ENCODE assay signal across 9 cellular contexts in genomic region chr7:2802504-2803341, GRCh38. TPM values are rescaled to one million over a fixed set of nuclear protein-coding genes. Genes with fewer than 3 reads are reported as not detected.
DNase-seq lines count a peak whose midpoint lies in the region; ATAC-seq and TF ChIP-seq lines count a peak whose summit lies in the region.
"Had no signal": no experiment of that assay in that cellular context is flagged by ENCODE, and none has a peak within 500 bp of the region (broad histone marks: within the 10 kb centered on the region; RNA-seq: fewer than 3 reads in every experiment).

No MANE protein-coding gene starts in this region.

- H3K27ac ChIP-seq in IMR-90 (ENCODE audit: insufficient read depth, low read length): peak overlapping the region; percentile 97
- peak overlapping the region; percentile 97 for H3K27ac ChIP-seq in VCaP
- H3K27ac ChIP-seq in thoracic aorta: peak overlapping the region; percentile 36 to 67

- H2AFZ ChIP-seq in IMR-90 (replicated peaks; ENCODE audit: low read length, poor library complexity): peak overlapping the region; percentile 79

- H3K4me2 ChIP-seq in IMR-90 (ENCODE audit: low read depth, low read length): peak overlapping the region; percentile 88

- H2AK5ac ChIP-seq in IMR-90 (ENCODE audit: low read depth, low read length): peak overlapping the region; percentile 97

- H2AK9ac ChIP-seq in IMR-90 (replicated peaks; ENCODE audit: low read depth, low read length, poor library complexity): peak overlapping the region; percentile 97

- H3K79me1 ChIP-seq in IMR-90 (ENCODE audit: low read depth in 1 of 2, low read length in 2 of 2): peaks cover 43 to 71% of the 10 kb centered on the region in 2 experiments

- peak overlapping the region; percentile 97 for H4K91ac ChIP-seq in IMR-90 (ENCODE audit: insufficient read depth, low read depth, low read length)

- DNase-seq in IMR-90 (peak; percentile 72), hepatic stellate cell (ENCODE audit: low spot score) (peak; percentile 27), thoracic aorta (ENCODE audit: low spot score) (no peak), NCI-H774 (lab: John Stamatoyannopoulos, UW) (no peak)
- DNase-seq in activated CD4-positive, alpha-beta T cell treated with anti-CD3 and anti-CD28 coated beads for 48 hours: no peak
- DNase-seq: activated naive CD4-positive, alpha-beta T cell had no signal

- no peaks in the 10 kb centered on the region for H3K36me3 ChIP-seq in IMR-90 (ENCODE audit: control insufficient read depth, insufficient read depth, low read length)
- H3K36me3 ChIP-seq in thoracic aorta: no peaks in the 10 kb centered on the region

- H3K4me1 ChIP-seq in IMR-90 (ENCODE audit: control insufficient read depth, insufficient read depth, low read length): peaks cover 23% of the 10 kb centered on the region
- peaks cover 16 to 35% of the 10 kb centered on the region in 2 donors for H3K4me1 ChIP-seq in thoracic aorta (ENCODE audit: control insufficient read depth in 1 of 2, low read depth in 2 of 2)

- H3K14ac ChIP-seq in IMR-90 (replicated peaks; ENCODE audit: low read depth, low read length): peak overlapping the region; percentile 97

- H2BK15ac ChIP-seq in IMR-90 (ENCODE audit: low read depth, low read length): peak overlapping the region; percentile 98

- in situ Hi-C loops in IMR-90 (cut with MboI; ENCODE audit: low sequenced_read_pairs): no loop called here

- H3K9me3 ChIP-seq in IMR-90 (ENCODE audit: control insufficient read depth, insufficient read depth, low read length) (no peaks in the 10 kb centered on the region), thoracic aorta (no peaks in the 10 kb centered on the region)

- H3K56ac ChIP-seq in IMR-90 (ENCODE audit: extremely low read depth, insufficient read depth, low read length): peak overlapping the region; percentile 97

- ATAC-seq in IMR-90 (ENCODE audit: low read depth) (peak; percentile 50), thoracic aorta (ENCODE audit: insufficient number of reproducible peaks, low FRiP score, low read depth) (no peak), HG03457 (IDR thresholded peaks at IDR 0.05; ENCODE audit: unreplicated experiment) (no peak), HG02610 (IDR thresholded peaks at IDR 0.05; ENCODE audit: unreplicated experiment) (no peak)

- H3K9ac ChIP-seq in IMR-90 (ENCODE audit: low read depth, low read length): peak overlapping the region; percentile 77

- peak overlapping the region; percentile 94 for H2BK20ac ChIP-seq in IMR-90 (ENCODE audit: low read depth, low read length)

- 13% methylated on average over 6 of the region's 28 CpGs; no CpG with 5 or more reads in 1 of the 2 experiments for WGBS in IMR-90 (ENCODE audit: extremely low coverage in 2 of 2, insufficient read length in 1 of 2), 2 experiments

- TF ChIP-seq RAD21 in IMR-90 (IDR thresholded peaks at IDR 0.05; ENCODE audit: low read length): no peak

- H3K4me3 ChIP-seq in IMR-90 (ENCODE audit: insufficient read depth, low read depth, low read length): peak overlapping the region; percentile 3
- H3K4me3 ChIP-seq in thoracic aorta: peak overlapping the region; percentile 60

- peaks cover 36% of the 10 kb centered on the region for H3K9me1 ChIP-seq in IMR-90 (ENCODE audit: insufficient read depth, low read length)

- peak overlapping the region; percentile 90 for H4K5ac ChIP-seq in IMR-90 (ENCODE audit: low read depth, low read length)

- BruUV-seq in IMR-90 (replicated peaks; lab: Mats Ljungman, UMichigan): no TSS peak

- peak overlapping the region; percentile 94 for H2BK120ac ChIP-seq in IMR-90 (ENCODE audit: low read depth, low read length)

- POLR2A ChIA-PET in IMR-90 (lab: Charles Lee; ENCODE audit: unreplicated experiment): interaction anchor here (0.8 to 0.9 kb wide), 2 partner anchors 10 to 39 kb away, joined by 3 read pairs; no protein-coding TSS in a partner anchor

- H2BK5ac ChIP-seq in IMR-90 (ENCODE audit: low read depth, low read length, poor library complexity, severe bottlenecking): peak overlapping the region; percentile 94

- peak overlapping the region; percentile 99 for H3K4ac ChIP-seq in IMR-90 (ENCODE audit: low read depth, low read length)

- intact Hi-C loops in IMR-90 (cut with micrococcal nuclease): no loop called here

- H3K23ac ChIP-seq in IMR-90 (ENCODE audit: low read depth, low read length): peak overlapping the region; percentile 94

- no peaks in the 10 kb centered on the region for H4K20me1 ChIP-seq in IMR-90 (ENCODE audit: insufficient read depth, low read length)

- TF ChIP-seq POLR2A in IMR-90 (IDR thresholded peaks at IDR 0.05; ENCODE audit: low read depth, low read length): no peak

- H3K27me3 ChIP-seq in IMR-90 (ENCODE audit: control insufficient read depth, insufficient read depth, low read length): no peaks in the 10 kb centered on the region
- H3K27me3 ChIP-seq in thoracic aorta (replicated peaks; ENCODE audit: insufficient read depth): no peaks in the 10 kb centered on the region

- CTCF ChIA-PET in IMR-90 (lab: Yijun Ruan, JAX): interaction anchor here (0.7 to 1.7 kb wide), 4 partner anchors 14 to 631 kb away, joined by 3 to 5 read pairs (median 4); no protein-coding TSS in a partner anchor

- peak overlapping the region; percentile 93 for H3K18ac ChIP-seq in IMR-90 (ENCODE audit: low read depth, low read length)

- TF ChIP-seq CTCF in IMR-90 (conservative IDR thresholded peaks at IDR 0.05; ENCODE audit: low read depth, low read length): no peak
- TF ChIP-seq CTCF in VCaP (conservative IDR thresholded peaks at IDR 0.05): peak; percentile 2; the same call in 1 of the 2 replicates
- no peak for TF ChIP-seq CTCF in thoracic aorta (IDR thresholded peaks at IDR 0.05)

- peak overlapping the region; percentile 96 for H4K8ac ChIP-seq in IMR-90 (ENCODE audit: low read depth in 2 of 2, low read length in 2 of 2)

- dilution Hi-C loops in IMR-90 (cut with HindIII; ENCODE audit: low sequenced_read_pairs, unreplicated experiment): no loop called here

TF ChIP-seq in IMR-90, 13 proteins besides CTCF, POLR2A, EP300 and RAD21:
- TF ChIP-seq SMC3 (IDR thresholded peaks at IDR 0.05; ENCODE audit: low read depth, low read length) (no peak), MXI1 (IDR thresholded peaks at IDR 0.05; ENCODE audit: borderline replicate concordance, low read depth, low read length) (no peak), CEBPB (IDR thresholded peaks at IDR 0.05; ENCODE audit: low read depth, low read length) (no peak), MAFK (IDR thresholded peaks at IDR 0.05; ENCODE audit: low read depth, low read length) (no peak), RFX5 (IDR thresholded peaks at IDR 0.05; ENCODE audit: low read depth, low read length) (no peak), BHLHE40 (IDR thresholded peaks at IDR 0.05; ENCODE audit: low read depth, low read length) (no peak), ELK1 (IDR thresholded peaks at IDR 0.05; ENCODE audit: borderline replicate concordance, low read depth, low read length) (no peak), MAZ (IDR thresholded peaks at IDR 0.05; ENCODE audit: borderline replicate concordance, low read depth, low read length) (no peak), RCOR1 (IDR thresholded peaks at IDR 0.05; ENCODE audit: insufficient replicate concordance, low read length) (no peak), FOS (IDR thresholded peaks at IDR 0.05; ENCODE audit: low read depth, low read length) (no peak), NFE2L2 (IDR thresholded peaks at IDR 0.05; ENCODE audit: low read depth, low read length) (no peak), CHD1 (IDR thresholded peaks at IDR 0.05; ENCODE audit: low read depth, low read length) (no peak)
TF ChIP-seq in IMR-90: peak in this region for 0.

RNA-seq across cellular contexts. Expression of gene GNA12, which starts 41.4 kb away (rescaled TPM):
- 14.3 and 14.4 TPM in 2 replicates for total RNA-seq in IMR-90 (2012; rRNA removed)
- 89.0 and 93.9 TPM in 2 replicates for polyA plus RNA-seq in IMR-90 (2012; rRNA removed)
- polyA plus RNA-seq in IMR-90 (2012; cell fraction: cytosol; rRNA removed): 41.2 and 78.7 TPM in 2 replicates
- 60.2 and 62.3 TPM in 2 replicates for polyA plus RNA-seq in IMR-90 (2012; cell fraction: nucleus; rRNA removed; ENCODE audit: low replicate concordance)
- total RNA-seq in thoracic aorta: 10 to 100 TPM; 27.6 to 48.8 TPM

Comparison
In these comparisons a context has a peak if more than half of its experiments do, and no peak if none do; other contexts are left out.
1. DNase-seq: peak in IMR-90 (single experiment) and hepatic stellate cell (single experiment); none in thoracic aorta (single experiment), NCI-H774 (single experiment) and activated CD4-positive, alpha-beta T cell treated with anti-CD3 and anti-CD28 coated beads for 48 hours (single experiment).
2. Peak in every context shown above with its lines, with median percentiles within 50 percentile points of each other: H3K27ac ChIP-seq.